ENCODE assay signal across 16 cellular contexts in genomic region chr14:92392726-92393125, GRCh38.
"Had no signal": no experiment of that assay in that cellular context is flagged by ENCODE, and none has a peak within 500 bp of the region (broad histone marks: within the 10 kb centered on the region; RNA-seq: fewer than 3 reads in every experiment).

No MANE protein-coding gene starts in this region.

- H3K4me3 Mint-ChIP-seq: activated CD4-positive, alpha-beta memory T cell treated with anti-CD3 and anti-CD28 coated beads for 36 hours; activated naive CD4-positive, alpha-beta T cell treated with anti-CD3 and anti-CD28 coated beads for 36 hours; activated T-helper 1 cell treated with anti-CD3 and anti-CD28 coated beads, Interleukin-12 subunit alpha, Interleukin-12 subunit beta, Interleukin-2, Interleukin-4 antibody, amounts not matched to agents 30 ng/mL and 10 ng/mL and 1 ng/mL, durations not matched to agents 14 hours and 24 hours and 36 hours; stimulated activated naive CD8-positive, alpha-beta T cell treated with anti-CD3 and anti-CD28 coated beads, Interleukin-15, Interleukin-2, amounts not matched to agents 100 ng/mL and 50 ng/mL, for 24 hours; T-helper 2 cell treated with Interferon-gamma antibody and Interleukin-4, amounts not matched to agents 5 μg/mL and 100 μg/mL, for 36 hours had no signal

- FAIRE-seq: kidney had no signal

- H3K4me3 ChIP-seq: colonic mucosa, gastrocnemius medialis, upper lobe of right lung had no signal

- H3K27ac Mint-ChIP-seq: activated CD4-positive, alpha-beta memory T cell treated with anti-CD3 and anti-CD28 coated beads for 36 hours; activated naive CD4-positive, alpha-beta T cell treated with anti-CD3 and anti-CD28 coated beads for 36 hours; activated T-helper 1 cell treated with anti-CD3 and anti-CD28 coated beads, Interleukin-12 subunit alpha, Interleukin-12 subunit beta, Interleukin-2, Interleukin-4 antibody, amounts not matched to agents 30 ng/mL and 10 ng/mL and 1 ng/mL, durations not matched to agents 14 hours and 24 hours and 36 hours; stimulated activated naive CD8-positive, alpha-beta T cell treated with anti-CD3 and anti-CD28 coated beads, Interleukin-15, Interleukin-2, amounts not matched to agents 100 ng/mL and 50 ng/mL, for 24 hours; T-helper 2 cell treated with Interferon-gamma antibody and Interleukin-4, amounts not matched to agents 5 μg/mL and 100 μg/mL, for 36 hours had no signal

- H3K27ac ChIP-seq: colonic mucosa, gastrocnemius medialis, upper lobe of right lung had no signal

- H3K9me3 Mint-ChIP-seq: activated CD4-positive, alpha-beta memory T cell treated with anti-CD3 and anti-CD28 coated beads for 36 hours; activated naive CD4-positive, alpha-beta T cell treated with anti-CD3 and anti-CD28 coated beads for 36 hours; activated T-helper 1 cell treated with anti-CD3 and anti-CD28 coated beads, Interleukin-12 subunit alpha, Interleukin-12 subunit beta, Interleukin-2, Interleukin-4 antibody, amounts not matched to agents 30 ng/mL and 10 ng/mL and 1 ng/mL, durations not matched to agents 14 hours and 24 hours and 36 hours; stimulated activated naive CD8-positive, alpha-beta T cell treated with anti-CD3 and anti-CD28 coated beads, Interleukin-15, Interleukin-2, amounts not matched to agents 100 ng/mL and 50 ng/mL, for 24 hours; T-helper 2 cell treated with Interferon-gamma antibody and Interleukin-4, amounts not matched to agents 5 μg/mL and 100 μg/mL, for 36 hours had no signal

- H3K4me1 ChIP-seq: colonic mucosa, gastrocnemius medialis, upper lobe of right lung had no signal

- H3K9me3 ChIP-seq: colonic mucosa, gastrocnemius medialis, upper lobe of right lung had no signal

- DNase-seq: activated CD4-positive, alpha-beta memory T cell treated with anti-CD3 and anti-CD28 coated beads for 36 hours; activated CD4-positive, alpha-beta T cell treated with anti-CD3 and anti-CD28 coated beads for 1 hour; activated CD8-positive, alpha-beta memory T cell treated with anti-CD3 and anti-CD28 coated beads, Interleukin-2, amount 50 U/mL, for 4 hours; activated naive CD4-positive, alpha-beta T cell treated with anti-CD3 and anti-CD28 coated beads for 36 hours; colonic mucosa; effector CD4-positive, alpha-beta T cell; gastrocnemius medialis; kidney; left ventricle myocardium superior; mesendoderm; stimulated activated CD4-positive, alpha-beta T cell treated with anti-CD3 and anti-CD28 coated beads, Interleukin-4, amount 100 ng/mL, for 1 hour; stimulated activated CD8-positive, alpha-beta memory T cell treated with anti-CD3 and anti-CD28 coated beads, Interleukin-4, amount 100 ng/mL, for 48 hours; upper lobe of right lung had no signal

- H3K36me3 ChIP-seq: colonic mucosa, gastrocnemius medialis, upper lobe of right lung had no signal

- H3K36me3 Mint-ChIP-seq: activated CD4-positive, alpha-beta memory T cell treated with anti-CD3 and anti-CD28 coated beads for 36 hours had no signal

- H3K27me3 ChIP-seq: colonic mucosa, gastrocnemius medialis, upper lobe of right lung had no signal

- ATAC-seq: gastrocnemius medialis, left ventricle myocardium superior, upper lobe of right lung had no signal

- H3K27me3 Mint-ChIP-seq: activated CD4-positive, alpha-beta memory T cell treated with anti-CD3 and anti-CD28 coated beads for 36 hours had no signal
